ENCODE assay signal across 13 cellular contexts in genomic region chr3:41247590-41247989, GRCh38.
"Had no signal": no experiment of that assay in that cellular context is flagged by ENCODE, and none has a peak within 500 bp of the region (broad histone marks: within the 10 kb centered on the region; RNA-seq: fewer than 3 reads in every experiment).

No MANE protein-coding gene starts in this region.

- H3K4me1 ChIP-seq: gastrocnemius medialis, uterus had no signal

- FAIRE-seq: islet of Langerhans had no signal

- H3K27me3 ChIP-seq: gastrocnemius medialis, tibial artery, uterus had no signal

- ATAC-seq: gastrocnemius medialis; left lobe of liver; natural killer cell treated with Interleukin-12 subunit alpha and Interleukin-12 subunit beta and Interleukin-15 and Interleukin-18, amount 100 ng/mL, for 72 hours; stimulated activated naive B cell treated with anti-CD40 and anti-IgM and Interleukin-4, amounts not matched to agents 10 μg/mL and 1 μg/mL and 100 μg/mL, for 72 hours had no signal

- H3K9me3 ChIP-seq: gastrocnemius medialis, tibial artery, uterus had no signal

- DNase-seq: activated CD4-positive, alpha-beta T cell treated with anti-CD3 and anti-CD28 coated beads, Interleukin-2, amount 50 U/mL, for 1 hour; activated CD4-positive, CD25-positive, alpha-beta regulatory T cell; activated CD8-positive, alpha-beta memory T cell treated with anti-CD3 and anti-CD28 coated beads for 24 hours; activated gamma-delta T cell treated with Interleukin-2 at 50 U/mL for 16 hours; amniotic stem cell; gastrocnemius medialis; stimulated activated CD4-positive, alpha-beta T cell treated with anti-CD3 and anti-CD28 coated beads, Interleukin-4, amount 100 ng/mL, for 1 hour; stimulated activated naive B cell treated with anti-CD40 and anti-IgM and Interleukin-4, amounts not matched to agents 10 μg/mL and 1 μg/mL and 100 μg/mL, for 72 hours; tibial artery; uterus had no signal

- H3K27ac ChIP-seq: gastrocnemius medialis, uterus had no signal

- H3K4me3 ChIP-seq: gastrocnemius medialis, tibial artery, uterus had no signal

- H3K36me3 ChIP-seq: gastrocnemius medialis, uterus had no signal
